Comparison of ENCODE assay signal across 18 cellular contexts in genomic region chr16:15610369-15610871, GRCh38. TPM values are rescaled to one million over a fixed set of nuclear protein-coding genes. Genes with fewer than 3 reads are reported as not detected.
A peak's percentile ranks its signal among the peaks of the same experiment; 100 is the strongest.
DNase-seq lines count a peak whose midpoint lies in the region; ATAC-seq and TF ChIP-seq lines count a peak whose summit lies in the region.
"Had no signal": no experiment of that assay in that cellular context is flagged by ENCODE, and none has a peak within 500 bp of the region (broad histone marks: within the 10 kb centered on the region; RNA-seq: fewer than 3 reads in every experiment).

No MANE protein-coding gene starts in this region.

- H3K27me3 Mint-ChIP-seq in activated T-cell treated with anti-CD3 and anti-CD28 coated beads, Interleukin-2, amount 50 U/mL, for 24 hours = no peaks in the 10 kb centered on the region
- H3K27me3 Mint-ChIP-seq in nephron progenitor cell (ENCODE audit: low read depth, poor library complexity) (no peaks in the 10 kb centered on the region), HFFc6 (ENCODE audit: insufficient read depth) (no peaks in the 10 kb centered on the region; the same call in 1 of the 2 replicates)

- peak overlapping the region; percentile 37 for H3K27ac Mint-ChIP-seq in activated T-cell treated with anti-CD3 and anti-CD28 coated beads, Interleukin-2, amount 50 U/mL, for 24 hours
- peak overlapping the region; percentile 84 for H3K27ac Mint-ChIP-seq in nephron progenitor cell
- no peak overlapping the region for H3K27ac Mint-ChIP-seq in HFFc6
- H3K27ac Mint-ChIP-seq: GM23338 had no signal

- ATAC-seq in HG03139 (IDR thresholded peaks at IDR 0.05; ENCODE audit: unreplicated experiment) = no peak
- no peak for ATAC-seq in HG03135 (IDR thresholded peaks at IDR 0.05; ENCODE audit: unreplicated experiment)
- ATAC-seq: GM12878, GM23338 had no signal

- no peak for DNase-seq in activated T-cell treated with anti-CD3 and anti-CD28 coated beads, Interleukin-2, amount 50 U/mL, for 24 hours
- DNase-seq in activated T-cell treated with anti-CD3 and anti-CD28 coated beads for 4 hours (no peak), LHCN-M2 (ENCODE audit: low read depth) (peak; percentile 25), cardiac fibroblast (ENCODE audit: low read depth in 2 of 2) (peak; percentile 9 to 12), nephron progenitor cell (no peak), HFFc6 (no peak)
- DNase-seq: ACHN, amniotic stem cell, glutamatergic neuron, Karpas-422, mammary epithelial cell, NCI-H1436 treated with DMSO at 0.1 percent for 48 hours, RPMI8226 had no signal

- H3K4me1 Mint-ChIP-seq in activated T-cell treated with anti-CD3 and anti-CD28 coated beads, Interleukin-2, amount 50 U/mL, for 24 hours (ENCODE audit: low read depth) = peaks cover 18% of the 10 kb centered on the region
- H3K4me1 Mint-ChIP-seq in nephron progenitor cell = peaks cover 29% of the 10 kb centered on the region
- peaks cover 12% of the 10 kb centered on the region for H3K4me1 Mint-ChIP-seq in HFFc6 (ENCODE audit: low read depth)
- H3K4me1 Mint-ChIP-seq: neural crest cell had no signal

- H3K36me3 Mint-ChIP-seq in activated T-cell treated with anti-CD3 and anti-CD28 coated beads, Interleukin-2, amount 50 U/mL, for 24 hours (ENCODE audit: low read depth) = peaks cover 90% of the 10 kb centered on the region
- H3K36me3 Mint-ChIP-seq in nephron progenitor cell (ENCODE audit: low read depth) (peaks cover 79% of the 10 kb centered on the region), HFFc6 (ENCODE audit: low read depth) (peaks cover 51% of the 10 kb centered on the region)

- TF ChIP-seq CTCF in cardiac fibroblast (IDR thresholded peaks at IDR 0.05; ENCODE audit: low read depth, low read length) (no peak), nephron progenitor cell (IDR thresholded peaks at IDR 0.05) (no peak), HFFc6 (IDR thresholded peaks at IDR 0.05) (no peak)

- no peaks in the 10 kb centered on the region for H3K9me3 Mint-ChIP-seq in activated T-cell treated with anti-CD3 and anti-CD28 coated beads, Interleukin-2, amount 50 U/mL, for 24 hours
- H3K9me3 Mint-ChIP-seq in nephron progenitor cell (no peaks in the 10 kb centered on the region), HFFc6 (no peaks in the 10 kb centered on the region)
- H3K9me3 Mint-ChIP-seq: GM23338, neural crest cell had no signal

- no peak overlapping the region for H3K4me3 Mint-ChIP-seq in activated T-cell treated with anti-CD3 and anti-CD28 coated beads, Interleukin-2, amount 50 U/mL, for 24 hours
- H3K4me3 Mint-ChIP-seq in nephron progenitor cell (no peak overlapping the region), HFFc6 (no peak overlapping the region)
- H3K4me3 Mint-ChIP-seq: GM23338, neural crest cell had no signal

- H3K4me3 ChIP-seq in cardiac fibroblast (replicated peaks in 1 of 2; ENCODE audit: low read depth in 2 of 2, low read length in 2 of 2) = no peak overlapping the region
- H3K4me3 ChIP-seq: GM12878, GM23338 had no signal

RNA-seq across cellular contexts. Expression of gene MARF1, which starts 32.5 kb away (rescaled TPM):
- total RNA-seq in LHCN-M2 (2014; rRNA removed) = 11.9 and 15.3 TPM in 2 replicates
- polyA plus RNA-seq in LHCN-M2 (2012) = 9.2 TPM
- total RNA-seq in HFFc6 (2021; fragmentation: NEBNext Ultra II Directional; extraction: Animal tissue kit (Norgen Biotek cat#: 25700)) = 10 to 100 TPM; 34.9 to 39.4 (median 38.5) TPM

RNA-seq across cellular contexts. Expression of gene NDE1, which starts 39.6 kb away (rescaled TPM):
- total RNA-seq in LHCN-M2 (2014; rRNA removed) = 29.6 and 51.2 TPM in 2 replicates
- polyA plus RNA-seq in LHCN-M2 (2012) = 28.9 TPM
- total RNA-seq in HFFc6 (2021; fragmentation: NEBNext Ultra II Directional; extraction: Animal tissue kit (Norgen Biotek cat#: 25700)) = 10 to 100 TPM; 40.6 to 61.0 (median 58.2) TPM

Comparison
In these comparisons a context has a peak if more than half of its experiments do, and no peak if none do; other contexts are left out.
1. DNase-seq: peak in LHCN-M2 (single experiment) and cardiac fibroblast (2 of 2); none in activated T-cell treated with anti-CD3 and anti-CD28 coated beads, Interleukin-2, amount 50 U/mL, for 24 hours (single experiment), activated T-cell treated with anti-CD3 and anti-CD28 coated beads for 4 hours (single experiment), nephron progenitor cell (single experiment) and HFFc6 (single experiment).